In genomic region chr22:26986884-26987283, GRCh38 we compare ENCODE assay signal across 23 cellular contexts.
DNase-seq lines count a peak whose midpoint lies in the region; ATAC-seq, FAIRE-seq and TF ChIP-seq lines count a peak whose summit lies in the region.
"Had no signal": no experiment of that assay in that cellular context is flagged by ENCODE, and none has a peak within 500 bp of the region (broad histone marks: within the 10 kb centered on the region; RNA-seq: fewer than 3 reads in every experiment).

No MANE protein-coding gene starts in this region.

- no peaks in the 10 kb centered on the region for H3K9me3 Mint-ChIP-seq in nephron progenitor cell
- H3K9me3 Mint-ChIP-seq: CD8-positive, alpha-beta T cell had no signal

- H3K36me3 Mint-ChIP-seq in nephron progenitor cell (ENCODE audit: low read depth), result no peaks in the 10 kb centered on the region
- H3K36me3 Mint-ChIP-seq: CD8-positive, alpha-beta T cell had no signal

- peaks cover 7 to 11% (median 8%) of the 10 kb centered on the region in 4 experiments for H3K4me1 ChIP-seq in H1 (replicated peaks in 1 of 4; ENCODE audit: control insufficient read depth in 3 of 4, insufficient read depth in 4 of 4, low read length in 3 of 4)
- H3K4me1 ChIP-seq in mesodermal cell (ENCODE audit: control insufficient read depth, insufficient read depth, low read length, poor library complexity, severe bottlenecking), result peaks cover 10% of the 10 kb centered on the region
- H3K4me1 ChIP-seq: SJSA1 had no signal

- 50% methylated on average over 3 of the region's 3 CpGs; no CpG with 5 or more reads in 1 of the 2 experiments for WGBS in H1 (ENCODE audit: extremely low coverage in 1 of 2, insufficient coverage in 1 of 2, insufficient read length in 1 of 2, insufficient replicate concordance in 2 of 2, low coverage in 1 of 2, low lambda C conversion rate in 2 of 2, missing lambda C conversion rate in 1 of 2), 2 experiments
- 27 to 31% methylated on average over 3 of the region's 3 CpGs for WGBS in mesodermal cell (ENCODE audit: insufficient coverage in 2 of 2), 2 experiments

- H4K91ac ChIP-seq in H1 (replicated peaks; ENCODE audit: insufficient read length, low read length), result no peak overlapping the region

- H3K27me3 Mint-ChIP-seq in nephron progenitor cell (ENCODE audit: low read depth, poor library complexity), result peaks cover 46% of the 10 kb centered on the region

- H4K8ac ChIP-seq in H1 (ENCODE audit: extremely low read depth, insufficient read depth, low read length), result no peak overlapping the region

- no peak overlapping the region for H3K9ac ChIP-seq in H1 (replicated peaks in 1 of 4; ENCODE audit: extremely low read depth in 1 of 4, low read depth in 3 of 4, low read length in 3 of 4)
- H3K9ac ChIP-seq: BLaER1 had no signal

- H3K4me1 Mint-ChIP-seq in nephron progenitor cell, result no peaks in the 10 kb centered on the region

- no peak overlapping the region for H3K14ac ChIP-seq in H1 (ENCODE audit: insufficient read length)

- TF ChIP-seq RAD21 in H1 (IDR thresholded peaks at IDR 0.05 in 1 of 2, conservative IDR thresholded peaks at IDR 0.05 in 1 of 2; ENCODE audit: low read depth in 2 of 2, low read length in 2 of 2), result peak; percentile 26 to 46; a peak in 3 of 4 replicates

- no peaks in the 10 kb centered on the region for H4K20me1 ChIP-seq in H1 (replicated peaks in 1 of 2; ENCODE audit: control insufficient read depth in 1 of 2, insufficient read depth in 2 of 2, low read length in 2 of 2)
- H4K20me1 ChIP-seq: BLaER1 had no signal

- no peak overlapping the region for H2BK20ac ChIP-seq in H1 (ENCODE audit: low read length)

- H3K27ac ChIP-seq in H1 (ENCODE audit: low read depth, low read length) (no peak overlapping the region), mesodermal cell (ENCODE audit: low read depth, low read length, severe bottlenecking) (peak overlapping the region; percentile 26)
- H3K27ac ChIP-seq: 22Rv1, BLaER1, HL-60, SJSA1 had no signal

- TF ChIP-seq CTCF in H1 (IDR thresholded peaks at IDR 0.05; ENCODE audit: control extremely low read depth in 1 of 3, insufficient read depth in 1 of 3, low read depth in 1 of 3, low read length in 3 of 3), result peak; percentile 14 to 48 (median 26); a peak in 3 of 4 replicates
- TF ChIP-seq CTCF in nephron progenitor cell (IDR thresholded peaks at IDR 0.05), result no peak

- H2BK15ac ChIP-seq in H1 (ENCODE audit: low read length), result no peak overlapping the region

- peak overlapping the region; percentile 22 to 25; a peak in 1 of 4 replicates for H3K4me2 ChIP-seq in H1 (ENCODE audit: insufficient read depth in 1 of 2, low read depth in 2 of 2, low read length in 2 of 2)
- H3K4me2 ChIP-seq: BLaER1 had no signal

- H2BK120ac ChIP-seq in H1 (replicated peaks; ENCODE audit: low read depth, low read length), result no peak overlapping the region

- TF ChIP-seq EP300 in H1 (IDR thresholded peaks at IDR 0.05; ENCODE audit: borderline replicate concordance in 1 of 2, low read depth in 2 of 2, low read length in 2 of 2), result no peak

- no peaks in the 10 kb centered on the region for H3K27me3 ChIP-seq in H1 (replicated peaks in 1 of 4; ENCODE audit: control insufficient read depth in 3 of 4, extremely low read depth in 1 of 4, insufficient read depth in 3 of 4, low read length in 3 of 4)
- H3K27me3 ChIP-seq: BLaER1 had no signal

- peak overlapping the region; percentile 64 for H3K4ac ChIP-seq in H1 (replicated peaks; ENCODE audit: insufficient read length, low read depth, low read length)

- no peak overlapping the region for H3K56ac ChIP-seq in H1 (replicated peaks; ENCODE audit: insufficient read length, low read depth, low read length)

- no peak overlapping the region for H3K23ac ChIP-seq in H1 (ENCODE audit: insufficient read length)

- no peak for ATAC-seq in GM19455 (IDR thresholded peaks at IDR 0.05; ENCODE audit: unreplicated experiment)
- ATAC-seq: CD8-positive, alpha-beta T cell; PC-3 had no signal

- POLR2A ChIA-PET in H1 (lab: Charles Lee; ENCODE audit: partially characterized antibody), result no interaction called here

- H2BK5ac ChIP-seq in H1 (ENCODE audit: low read depth, low read length), result no peak overlapping the region

- no peaks in the 10 kb centered on the region for H3K36me3 ChIP-seq in H1 (ENCODE audit: control insufficient read depth in 2 of 4, insufficient read depth in 4 of 4, low read length in 3 of 4)
- no peaks in the 10 kb centered on the region for H3K36me3 ChIP-seq in mesodermal cell (ENCODE audit: control insufficient read depth, insufficient read depth, low read length)
- H3K36me3 ChIP-seq: BLaER1, SJSA1 had no signal

- H3K4me3 Mint-ChIP-seq in nephron progenitor cell, result no peak overlapping the region
- H3K4me3 Mint-ChIP-seq: CD8-positive, alpha-beta T cell had no signal

- H2BK12ac ChIP-seq in H1 (ENCODE audit: low read depth, low read length), result no peak overlapping the region

- peaks cover 4% of the 10 kb centered on the region; the same call in 1 of the 2 replicates for H3K23me2 ChIP-seq in H1 (ENCODE audit: low read depth, low read length)

- no peaks in the 10 kb centered on the region for H3K9me3 ChIP-seq in H1 (ENCODE audit: insufficient read depth in 2 of 2, low read depth in 1 of 2, low read length in 1 of 2)
- H3K9me3 ChIP-seq in mesodermal cell (ENCODE audit: control insufficient read depth, low read length), result no peaks in the 10 kb centered on the region
- H3K9me3 ChIP-seq: SJSA1 had no signal

- H3K79me2 ChIP-seq in H1 (ENCODE audit: control insufficient read depth in 1 of 2, insufficient read depth in 2 of 2, low read length in 2 of 2), result no peaks in the 10 kb centered on the region

- peak; percentile 78 for FAIRE-seq in H1 (lab: Jason Lieb, UNC)
- FAIRE-seq: GM12892, HTR-8/SVneo had no signal

- H3K4me3 ChIP-seq in H1 (ENCODE audit: extremely low read depth in 1 of 4, insufficient read depth in 2 of 4, low read depth in 3 of 4, low read length in 4 of 4) (no peak overlapping the region; a peak in 1 of 8 replicates), mesodermal cell (ENCODE audit: extremely low read depth, insufficient read depth, low read length, poor library complexity, severe bottlenecking) (no peak overlapping the region)
- H3K4me3 ChIP-seq: BLaER1, SJSA1 had no signal

- CTCF ChIA-PET in H1 (lab: Charles Lee; ENCODE audit: partially characterized antibody), result interaction anchor here (0.8 to 1.8 kb wide), 4 partner anchors 8 to 96 kb away, joined by 3 to 5 read pairs (median 4); no protein-coding TSS in a partner anchor

- no peaks in the 10 kb centered on the region for H3K79me1 ChIP-seq in H1 (ENCODE audit: low read depth, low read length)

- H3K27ac Mint-ChIP-seq in nephron progenitor cell, result no peak overlapping the region
- H3K27ac Mint-ChIP-seq: CD8-positive, alpha-beta T cell had no signal

- DNase-seq in DMS53 (lab: John Stamatoyannopoulos, UW) (peak; percentile 0), DMS53 treated with DMSO at 0.1 percent for 48 hours (lab: John Stamatoyannopoulos, UW; ENCODE audit: unreplicated experiment) (no peak), H1 (ENCODE audit: low read depth in 1 of 2, low spot score in 2 of 2) (no peak), nephron progenitor cell (no peak), cardiac septum (ENCODE audit: low spot score) (no peak), activated gamma-delta T cell treated with Interleukin-2 at 50 U/mL for 16 hours (no peak)
- DNase-seq: CD8-positive, alpha-beta T cell; DND-41; GF-D8; HCEC 1CT; NCI-H1105 treated with DMSO at 0.1 percent for 48 hours; NCI-H187 treated with DMSO at 0.1 percent for 48 hours; NCI-H748 treated with DMSO at 0.1 percent for 48 hours; PC-3; SW 1271 had no signal

- H4K5ac ChIP-seq in H1 (ENCODE audit: insufficient read length, low read depth, low read length), result no peak overlapping the region

- no peak overlapping the region; the same call in 1 of the 2 replicates for H2AK5ac ChIP-seq in H1 (ENCODE audit: low read depth, low read length)

- no peak overlapping the region for H2AFZ ChIP-seq in H1 (ENCODE audit: low read length)

- TF ChIP-seq POLR2A in H1 (IDR thresholded peaks at IDR 0.05; ENCODE audit: control extremely low read depth in 1 of 2, low read depth in 2 of 2, low read length in 2 of 2), result no peak

- H3K18ac ChIP-seq in H1 (ENCODE audit: extremely low read depth, low read length), result no peak overlapping the region

- intact Hi-C loops in cardiac septum (cut with DNase I), result no loop called here

TF ChIP-seq in H1, 55 proteins besides CTCF, POLR2A, EP300 and RAD21:
- TF ChIP-seq EZH2 (IDR thresholded peaks at IDR 0.05; ENCODE audit: low read depth, low read length, severe bottlenecking) (no peak), KDM5A (IDR thresholded peaks at IDR 0.05; ENCODE audit: low read length) (no peak), ZNF274 (IDR thresholded peaks at IDR 0.05; ENCODE audit: borderline replicate concordance, extremely low read depth, low read length) (no peak)
